In genomic region chr5:77008413-77008812, GRCh38 we compare ENCODE assay signal across 28 cellular contexts. TPM values are rescaled to one million over a fixed set of nuclear protein-coding genes. Genes with fewer than 3 reads are reported as not detected.
"Had no signal": no experiment of that assay in that cellular context is flagged by ENCODE, and none has a peak within 500 bp of the region (broad histone marks: within the 10 kb centered on the region; RNA-seq: fewer than 3 reads in every experiment).

No MANE protein-coding gene starts in this region.

- H3K4me1 ChIP-seq: esophagus squamous epithelium, heart left ventricle had no signal

- H3K9me3 Mint-ChIP-seq: activated CD4-positive, alpha-beta T cell treated with anti-CD3 and anti-CD28 coated beads, Interleukin-2, amount 10 ng/mL, durations not matched to agents 7 days and 5 days; activated T-cell treated with anti-CD3 and anti-CD28 coated beads, Interleukin-2, amount 50 U/mL, for 72 hours; effector memory CD8-positive, alpha-beta T cell had no signal

- H3K4me3 ChIP-seq: esophagus squamous epithelium, heart left ventricle had no signal

- DNase-seq: activated CD4-positive, alpha-beta memory T cell treated with anti-CD3 and anti-CD28 coated beads, Interleukin-2, amount 10 ng/mL, durations not matched to agents 7 days and 5 days; activated CD4-positive, alpha-beta T cell treated with anti-CD3 and anti-CD28 coated beads for 1 hour; activated CD4-positive, alpha-beta T cell treated with anti-CD3 and anti-CD28 coated beads for 4 hours; activated CD4-positive, alpha-beta T cell treated with anti-CD3 and anti-CD28 coated beads, Interleukin-2, amount 10 ng/mL, durations not matched to agents 7 days and 5 days; activated CD4-positive, alpha-beta T cell treated with anti-CD3 and anti-CD28 coated beads, Interleukin-2, amount 50 U/mL, for 4 hours; activated CD8-positive, alpha-beta memory T cell treated with anti-CD3 and anti-CD28 coated beads, Interleukin-2, amount 50 U/mL, for 48 hours; activated gamma-delta T cell treated with Interleukin-2 at 50 U/mL for 16 hours; activated naive CD4-positive, alpha-beta T cell treated with anti-CD3 and anti-CD28 coated beads, Interleukin-2, amount 50 U/mL, for 16 hours; activated naive CD4-positive, alpha-beta T cell treated with Interleukin-2 at 50 U/mL for 16 hours; activated T-cell treated with anti-CD3 and anti-CD28 coated beads for 4 hours; activated T-cell treated with anti-CD3 and anti-CD28 coated beads, Interleukin-2, amount 50 U/mL, for 24 hours; activated T-cell treated with anti-CD3 and anti-CD28 coated beads, Interleukin-2, amount 50 U/mL, for 72 hours; amniotic stem cell; anterior cingulate cortex; brain microvascular endothelial cell; caudate nucleus; cortex of kidney; dermis blood vessel endothelial cell; effector CD4-positive, alpha-beta T cell; effector memory CD8-positive, alpha-beta T cell; esophagus squamous epithelium; heart left ventricle; T-helper 2 cell had no signal

- H3K27ac Mint-ChIP-seq: activated CD4-positive, alpha-beta memory T cell treated with anti-CD3 and anti-CD28 coated beads, Interleukin-2, amount 10 ng/mL, durations not matched to agents 7 days and 5 days; activated CD4-positive, alpha-beta T cell treated with anti-CD3 and anti-CD28 coated beads, Interleukin-2, amount 10 ng/mL, durations not matched to agents 7 days and 5 days; activated naive CD8-positive, alpha-beta T cell; activated T-cell treated with anti-CD3 and anti-CD28 coated beads, Interleukin-2, amount 50 U/mL, for 24 hours; activated T-cell treated with anti-CD3 and anti-CD28 coated beads, Interleukin-2, amount 50 U/mL, for 72 hours; effector memory CD8-positive, alpha-beta T cell; WTC11 had no signal

- H3K9me3 ChIP-seq: esophagus squamous epithelium, heart left ventricle had no signal

- H3K27ac ChIP-seq: brain microvascular endothelial cell, epithelial cell of prostate, esophagus squamous epithelium, heart left ventricle, VCaP had no signal

- H3K4me3 Mint-ChIP-seq: activated CD4-positive, alpha-beta memory T cell treated with anti-CD3 and anti-CD28 coated beads, Interleukin-2, amount 10 ng/mL, durations not matched to agents 7 days and 5 days; activated CD4-positive, alpha-beta T cell treated with anti-CD3 and anti-CD28 coated beads, Interleukin-2, amount 10 ng/mL, durations not matched to agents 7 days and 5 days; activated naive CD8-positive, alpha-beta T cell; activated T-cell treated with anti-CD3 and anti-CD28 coated beads, Interleukin-2, amount 50 U/mL, for 24 hours; activated T-cell treated with anti-CD3 and anti-CD28 coated beads, Interleukin-2, amount 50 U/mL, for 72 hours; effector memory CD8-positive, alpha-beta T cell; WTC11 had no signal

- H3K36me3 Mint-ChIP-seq: activated naive CD8-positive, alpha-beta T cell had no signal

- H3K36me3 ChIP-seq: brain microvascular endothelial cell, esophagus squamous epithelium, heart left ventricle had no signal

- ATAC-seq: activated T-cell treated with anti-CD3 and anti-CD28 coated beads, Interleukin-2, amount 50 U/mL, for 72 hours; effector memory CD8-positive, alpha-beta T cell; heart left ventricle; WTC11 had no signal

- H3K27me3 ChIP-seq: brain microvascular endothelial cell, heart left ventricle had no signal

RNA-seq across cellular contexts. Expression of gene CRHBP, which starts 55.6 kb away (rescaled TPM):
- total RNA-seq: fibroblast of villous mesenchyme, WTC11 had no signal
